Comparison of ENCODE assay signal across 7 cellular contexts in genomic region chr1:15919316-15919715, GRCh38. TPM values are rescaled to one million over a fixed set of nuclear protein-coding genes. Genes with fewer than 3 reads are reported as not detected.
DNase-seq lines count a peak whose midpoint lies in the region; ATAC-seq lines count a peak whose summit lies in the region.

No MANE protein-coding gene starts in this region.

- ATAC-seq in GM21360 (IDR thresholded peaks at IDR 0.05; ENCODE audit: unreplicated experiment), result peak; percentile 63

- peaks cover 46% of the 10 kb centered on the region for H3K4me1 Mint-ChIP-seq in activated naive CD4-positive, alpha-beta T cell treated with anti-CD3 and anti-CD28 coated beads, Interleukin-2, amount 50 U/mL, for 24 hours

- no peak overlapping the region for H3K4me3 ChIP-seq in H7 (ENCODE audit: insufficient read depth, low read depth, low read length)

- peaks cover 9% of the 10 kb centered on the region for H3K36me3 ChIP-seq in H7 (replicated peaks; ENCODE audit: control insufficient read depth, insufficient read depth, low read length)

- peak; percentile 64 for DNase-seq in HS-27A (ENCODE audit: low read depth)
- peak; percentile 80 for DNase-seq in stimulated activated CD4-positive, alpha-beta T cell treated with anti-CD3 and anti-CD28 coated beads, Interleukin-15, amount 100 ng/mL, for 24 hours
- no peak for DNase-seq in H7
- DNase-seq in nucleus accumbens (lab: John Stamatoyannopoulos, UW), result no peak
- no peak for DNase-seq in NCI-H1694 treated with DMSO at 0.1 percent for 48 hours (lab: John Stamatoyannopoulos, UW)

- no peaks in the 10 kb centered on the region for H3K27me3 ChIP-seq in H7 (ENCODE audit: control insufficient read depth, insufficient read depth, low read length)

- H3K9me3 Mint-ChIP-seq in activated naive CD4-positive, alpha-beta T cell treated with anti-CD3 and anti-CD28 coated beads, Interleukin-2, amount 50 U/mL, for 24 hours, result no peaks in the 10 kb centered on the region

- peaks cover 18% of the 10 kb centered on the region for H3K36me3 Mint-ChIP-seq in activated naive CD4-positive, alpha-beta T cell treated with anti-CD3 and anti-CD28 coated beads, Interleukin-2, amount 50 U/mL, for 24 hours

- H3K4me3 Mint-ChIP-seq in activated naive CD4-positive, alpha-beta T cell treated with anti-CD3 and anti-CD28 coated beads, Interleukin-2, amount 50 U/mL, for 24 hours, result peak overlapping the region; percentile 74

- peak overlapping the region; percentile 88 for H3K27ac Mint-ChIP-seq in activated naive CD4-positive, alpha-beta T cell treated with anti-CD3 and anti-CD28 coated beads, Interleukin-2, amount 50 U/mL, for 24 hours

- no peaks in the 10 kb centered on the region for H3K27me3 Mint-ChIP-seq in activated naive CD4-positive, alpha-beta T cell treated with anti-CD3 and anti-CD28 coated beads, Interleukin-2, amount 50 U/mL, for 24 hours

RNA-seq across cellular contexts. Expression of gene ZBTB17, which starts 56.6 kb away (rescaled TPM):
- 53.5 and 62.6 TPM in 2 replicates for total RNA-seq in H7 (2014; rRNA removed; shearing (Covaris generic))

Comparison
In these comparisons a context has a peak if more than half of its experiments do, and no peak if none do; other contexts are left out.
1. DNase-seq: peak in HS-27A (single experiment) and stimulated activated CD4-positive, alpha-beta T cell treated with anti-CD3 and anti-CD28 coated beads, Interleukin-15, amount 100 ng/mL, for 24 hours (single experiment); none in H7 (single experiment), nucleus accumbens (0 of 56) and NCI-H1694 treated with DMSO at 0.1 percent for 48 hours (single experiment).